10 cellular contexts compared by ENCODE assay signal in the genomic region with DNA sequence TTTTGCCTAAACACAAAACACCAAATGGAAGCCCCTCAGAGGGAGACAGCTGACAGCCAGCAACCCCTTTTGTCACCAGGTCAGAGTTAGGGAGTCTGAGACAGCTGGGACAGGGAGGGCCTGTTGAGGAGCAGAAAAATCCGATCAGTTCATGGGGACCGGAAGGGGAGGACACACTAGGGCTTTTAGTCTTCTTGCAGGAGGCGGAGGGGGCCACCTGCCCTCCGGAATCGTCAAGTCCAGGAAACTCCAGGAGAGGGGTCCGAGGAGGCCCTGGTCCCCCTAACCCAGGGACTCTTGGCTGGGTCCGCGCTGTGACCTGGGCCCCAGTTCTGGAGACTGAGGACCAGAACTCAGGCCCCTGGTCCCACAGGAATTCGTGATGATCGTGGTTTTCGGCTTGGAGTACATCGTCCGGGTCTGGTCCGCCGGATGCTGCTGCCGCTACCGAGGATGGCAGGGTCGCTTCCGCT. TPM values are rescaled to one million over a fixed set of nuclear protein-coding genes. Genes with fewer than 3 reads are reported as not detected.
DNase-seq lines count a peak whose midpoint lies in the region; ATAC-seq and TF ChIP-seq lines count a peak whose summit lies in the region.
"Had no signal": no experiment of that assay in that cellular context is flagged by ENCODE, and none has a peak within 500 bp of the region (broad histone marks: within the 10 kb centered on the region; RNA-seq: fewer than 3 reads in every experiment).

No MANE protein-coding gene starts in this region.

- H3K4me3 ChIP-seq in heart right ventricle (peak overlapping the region in 7 of 10 donors; percentile 27 to 57 (median 48)), mononuclear cell (ENCODE audit: low read length) (peak overlapping the region; percentile 35)

- no peaks in the 10 kb centered on the region for H3K9me3 Mint-ChIP-seq in activated naive CD8-positive, alpha-beta T cell treated with anti-CD3 and anti-CD28 coated beads for 36 hours

- peaks cover 3% of the 10 kb centered on the region for H3K27me3 Mint-ChIP-seq in activated naive CD8-positive, alpha-beta T cell treated with anti-CD3 and anti-CD28 coated beads for 36 hours

- H3K4me1 Mint-ChIP-seq in activated naive CD8-positive, alpha-beta T cell treated with anti-CD3 and anti-CD28 coated beads for 36 hours, result peaks cover 9% of the 10 kb centered on the region

- CTCF ChIA-PET in HEK293T (lab: Yijun Ruan, JAX), result no interaction called here

- no peak overlapping the region for H3K27ac ChIP-seq in heart right ventricle

- 42 to 46% methylated on average over 19 of the region's 19 CpGs for WGBS in heart right ventricle, 2 donors

- H3K36me3 Mint-ChIP-seq in activated naive CD8-positive, alpha-beta T cell treated with anti-CD3 and anti-CD28 coated beads for 36 hours, result no peaks in the 10 kb centered on the region

- H3K4me1 ChIP-seq in heart right ventricle, result peaks cover 5 to 11% (median 7%) of the 10 kb centered on the region in 9 donors
- H3K4me1 ChIP-seq in mononuclear cell (ENCODE audit: insufficient read depth, low read length), result peaks cover 10% of the 10 kb centered on the region

- no peak for TF ChIP-seq CTCF in heart right ventricle (IDR thresholded peaks at IDR 0.05)

- DNase-seq in heart right ventricle (no peak), left ventricle myocardium superior (no peak), HEK293T (ENCODE audit: extremely low spot score) (no peak), NCI-H774 (lab: John Stamatoyannopoulos, UW) (no peak)
- peak; percentile 33 for DNase-seq in activated naive CD8-positive, alpha-beta T cell treated with anti-CD3 and anti-CD28 coated beads for 36 hours
- DNase-seq: COR-L47, NCI-H187 treated with DMSO at 0.1 percent for 48 hours had no signal

- intact Hi-C loops in heart right ventricle (cut with DNase I), result no loop called here
- intact Hi-C loops in left ventricle myocardium superior (cut with micrococcal nuclease), result no loop called here

- H3K27ac Mint-ChIP-seq in activated naive CD8-positive, alpha-beta T cell treated with anti-CD3 and anti-CD28 coated beads for 36 hours, result no peak overlapping the region

- no peaks in the 10 kb centered on the region for H3K9me3 ChIP-seq in heart right ventricle
- H3K9me3 ChIP-seq in mononuclear cell (ENCODE audit: low read depth, low read length), result no peaks in the 10 kb centered on the region

- peaks cover 0 to 23% (median 8%) of the 10 kb centered on the region in 7 donors for H3K27me3 ChIP-seq in heart right ventricle
- H3K27me3 ChIP-seq in mononuclear cell (ENCODE audit: insufficient read depth, low read length), result peaks cover 3% of the 10 kb centered on the region

- POLR2A ChIA-PET in HEK293T (lab: Yijun Ruan, JAX), result no interaction called here

- no peaks in the 10 kb centered on the region for H3K36me3 ChIP-seq in heart right ventricle

- ATAC-seq in heart right ventricle (peak in 1 of 8 donors; percentile 12), left ventricle myocardium superior (no peak), HG02759 (IDR thresholded peaks at IDR 0.05; ENCODE audit: unreplicated experiment) (no peak), HG02763 (IDR thresholded peaks at IDR 0.05; ENCODE audit: unreplicated experiment) (no peak)

- H3K4me3 Mint-ChIP-seq in activated naive CD8-positive, alpha-beta T cell treated with anti-CD3 and anti-CD28 coated beads for 36 hours, result peak overlapping the region; percentile 76

TF ChIP-seq in HEK293T, 16 proteins besides CTCF, POLR2A, EP300 and RAD21:
- TF ChIP-seq FOXM1 (IDR thresholded peaks at IDR 0.05; ENCODE audit: borderline replicate concordance) (no peak), HDGF (IDR thresholded peaks at IDR 0.05; ENCODE audit: borderline replicate concordance) (no peak), NFRKB (IDR thresholded peaks at IDR 0.05) (no peak)

RNA-seq across cellular contexts. Expression of a gene that starts 34.2 kb away (rescaled TPM):
- total RNA-seq in heart right ventricle, result 1 to 10 TPM; 1.2 to 3.4 (median 2.1) TPM
- 1 to 10 TPM; 1.0 to 3.4 TPM for polyA plus RNA-seq in heart right ventricle
- total RNA-seq in left ventricle myocardium superior, result 1.9 TPM
- under 1 TPM; 0.64 to 0.82 TPM for total RNA-seq in activated naive CD8-positive, alpha-beta T cell treated with anti-CD3 and anti-CD28 coated beads for 36 hours
- under 0.01 TPM for total RNA-seq in mononuclear cell

RNA-seq across cellular contexts. Expression of a gene that starts 44.3 kb away (rescaled TPM):
- total RNA-seq in heart right ventricle, result 10 to 100 TPM; 14.4 to 88.8 (median 25.8) TPM
- 10 to 100 TPM in 1 of 2 donors, 1 to 10 TPM in 1; 6.1 to 31.2 TPM for polyA plus RNA-seq in heart right ventricle
- 45.4 TPM for total RNA-seq in left ventricle myocardium superior
- total RNA-seq in activated naive CD8-positive, alpha-beta T cell treated with anti-CD3 and anti-CD28 coated beads for 36 hours, result 1 to 10 TPM; 4.3 to 5.3 TPM
- total RNA-seq in mononuclear cell, result 14.4 TPM
